ENCODE assay signal across 17 cellular contexts in the genomic region with DNA sequence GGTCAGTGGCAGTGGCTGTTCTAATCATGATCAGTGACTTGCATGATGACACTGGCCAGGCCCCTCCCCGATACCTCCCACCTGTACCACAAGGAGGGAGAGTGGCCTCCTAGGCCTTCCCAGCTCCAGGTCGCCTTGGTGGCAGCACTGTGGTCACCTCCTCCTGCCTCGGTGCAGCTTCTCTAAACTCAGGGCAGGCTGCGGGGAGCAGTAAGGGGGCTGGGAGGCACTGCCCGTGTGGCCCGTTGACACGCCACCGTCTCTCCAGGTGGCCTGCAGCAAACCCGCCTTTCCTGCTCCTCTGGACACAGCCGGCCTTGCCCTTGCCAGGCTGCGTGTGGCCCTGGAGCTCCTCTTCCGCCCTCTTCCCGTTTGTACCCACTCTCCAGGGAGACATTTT.
DNase-seq lines count a peak whose midpoint lies in the region; ATAC-seq, FAIRE-seq and TF ChIP-seq lines count a peak whose summit lies in the region.
"Had no signal": no experiment of that assay in that cellular context is flagged by ENCODE, and none has a peak within 500 bp of the region (broad histone marks: within the 10 kb centered on the region; RNA-seq: fewer than 3 reads in every experiment).

No MANE protein-coding gene starts in this region.

- H4K91ac ChIP-seq in H1 (replicated peaks; ENCODE audit: insufficient read length, low read length) (peak overlapping the region; percentile 29), mesenchymal stem cell (ENCODE audit: low read length) (peak overlapping the region; percentile 97)

- H3K18ac ChIP-seq in H1 (ENCODE audit: extremely low read depth, low read length): peak overlapping the region; percentile 38; the same call in 1 of the 2 replicates
- H3K18ac ChIP-seq in mesenchymal stem cell (ENCODE audit: low read depth in 1 of 2, low read length in 2 of 2): peak overlapping the region; percentile 37 to 44

- 79% methylated on average over 11 of the region's 13 CpGs; no CpG with 5 or more reads in 1 of the 2 experiments for WGBS in H1 (ENCODE audit: extremely low coverage in 1 of 2, insufficient coverage in 1 of 2, insufficient read length in 1 of 2, insufficient replicate concordance in 2 of 2, low coverage in 1 of 2, low lambda C conversion rate in 2 of 2, missing lambda C conversion rate in 1 of 2), 2 experiments
- 90% methylated on average over 13 of the region's 13 CpGs for WGBS in mesenchymal stem cell

- no peak overlapping the region for H3K56ac ChIP-seq in H1 (replicated peaks; ENCODE audit: insufficient read length, low read depth, low read length)

- peaks cover 0 to 2% of the 10 kb centered on the region in 2 experiments; a peak in 1 of 4 replicates for H3K79me2 ChIP-seq in H1 (ENCODE audit: control insufficient read depth in 1 of 2, insufficient read depth in 2 of 2, low read length in 2 of 2)

- peak overlapping the region; percentile 63 to 74; a peak in 3 of 4 replicates for H3K4me2 ChIP-seq in H1 (ENCODE audit: insufficient read depth in 1 of 2, low read depth in 2 of 2, low read length in 2 of 2)
- no peak overlapping the region for H3K4me2 ChIP-seq in mesenchymal stem cell (ENCODE audit: low read length, poor library complexity, severe bottlenecking)
- H3K4me2 ChIP-seq: A549 had no signal

- H2AK5ac ChIP-seq in H1 (ENCODE audit: low read depth, low read length) (0 out of 2 replicates have a peak overlapping the region, but pooled peaks have one; percentile 88), mesenchymal stem cell (ENCODE audit: low read length, severe bottlenecking) (no peak overlapping the region)

- intact Hi-C loops in breast epithelium (cut with DNase I; ENCODE audit: low total_unique reads): no loop called here
- intact Hi-C loops in upper lobe of right lung (cut with DNase I): no loop called here
- intact Hi-C loops in uterus (cut with DNase I; ENCODE audit: low total_unique reads): no loop called here

- H3K14ac ChIP-seq in H1 (ENCODE audit: insufficient read length) (no peak overlapping the region), mesenchymal stem cell (ENCODE audit: low read length in 2 of 2) (peak overlapping the region in 1 of 2 experiments; percentile 38)

- 0 out of 7 replicates have a peak overlapping the region, but pooled peaks of 1 of the 4 experiments have one; percentile 56 for H3K9ac ChIP-seq in H1 (replicated peaks in 1 of 4; ENCODE audit: extremely low read depth in 1 of 4, low read depth in 3 of 4, low read length in 3 of 4)
- no peak overlapping the region for H3K9ac ChIP-seq in mesenchymal stem cell (ENCODE audit: low read length)

- no peak overlapping the region for H4K5ac ChIP-seq in H1 (ENCODE audit: insufficient read length, low read depth, low read length)

- POLR2A ChIA-PET in H1 (lab: Charles Lee; ENCODE audit: partially characterized antibody) (interaction anchor here (0.8 to 2.9 kb wide), 7 partner anchors 10 to 174 kb away, joined by 3 to 9 read pairs (median 4); no protein-coding TSS in a partner anchor), HEK293T (lab: Yijun Ruan, JAX) (no interaction called here)

- peaks cover 0 to 2% of the 10 kb centered on the region in 2 experiments for H4K20me1 ChIP-seq in H1 (replicated peaks in 1 of 2; ENCODE audit: control insufficient read depth in 1 of 2, insufficient read depth in 2 of 2, low read length in 2 of 2)

- no peak for ATAC-seq in upper lobe of right lung
- ATAC-seq in GM21737 (IDR thresholded peaks at IDR 0.05; ENCODE audit: unreplicated experiment): no peak
- ATAC-seq: A549; activated CD8-positive, alpha-beta memory T cell treated with anti-CD3 and anti-CD28 coated beads, Interleukin-2, amount 10 ng/mL, durations not matched to agents 7 days and 5 days had no signal

- H3K27ac ChIP-seq in breast epithelium: no peak overlapping the region
- H3K27ac ChIP-seq in H1 (ENCODE audit: low read depth, low read length): peak overlapping the region; percentile 15; the same call in 1 of the 2 replicates
- no peak overlapping the region for H3K27ac ChIP-seq in mesenchymal stem cell (ENCODE audit: low read length, poor library complexity, severe bottlenecking)
- no peak overlapping the region for H3K27ac ChIP-seq in upper lobe of right lung
- no peak overlapping the region for H3K27ac ChIP-seq in uterus
- H3K27ac ChIP-seq: A549 had no signal

- no peaks in the 10 kb centered on the region for H3K4me1 ChIP-seq in breast epithelium
- peaks cover 0 to 19% (median 12%) of the 10 kb centered on the region in 4 experiments; a peak in 6 of 7 replicates for H3K4me1 ChIP-seq in H1 (replicated peaks in 1 of 4; ENCODE audit: control insufficient read depth in 3 of 4, insufficient read depth in 4 of 4, low read length in 3 of 4)
- peaks cover 8% of the 10 kb centered on the region for H3K4me1 ChIP-seq in mesenchymal stem cell (ENCODE audit: control insufficient read depth, insufficient read depth, low read depth, low read length)
- H3K4me1 ChIP-seq in upper lobe of right lung: peaks cover 2% of the 10 kb centered on the region
- H3K4me1 ChIP-seq in uterus: no peaks in the 10 kb centered on the region
- H3K4me1 ChIP-seq: A549 had no signal

- TF ChIP-seq POLR2A in breast epithelium (IDR thresholded peaks at IDR 0.05): no peak
- TF ChIP-seq POLR2A in H1 (IDR thresholded peaks at IDR 0.05; ENCODE audit: control extremely low read depth in 1 of 2, low read depth in 2 of 2, low read length in 2 of 2): no peak
- no peak for TF ChIP-seq POLR2A in uterus (IDR thresholded peaks at IDR 0.05)

- peak; percentile 83 to 90 for DNase-seq in T47D (ENCODE audit: low read depth in 1 of 2, low spot score in 1 of 2)
- no peak for DNase-seq in breast epithelium (ENCODE audit: low spot score in 2 of 2)
- no peak for DNase-seq in H1 (ENCODE audit: low read depth in 1 of 2, low spot score in 2 of 2)
- DNase-seq in mesenchymal stem cell: no peak
- DNase-seq in upper lobe of right lung: peak; percentile 45
- DNase-seq in uterus: no peak
- DNase-seq in HEK293T (ENCODE audit: extremely low spot score): no peak
- DNase-seq: activated CD8-positive, alpha-beta memory T cell treated with anti-CD3 and anti-CD28 coated beads, Interleukin-2, amount 10 ng/mL, durations not matched to agents 7 days and 5 days; COR-L47; GF-D8; NCI-H2029; NCI-H69; stimulated activated naive CD8-positive, alpha-beta T cell treated with anti-CD3 and anti-CD28 coated beads, Interleukin-15, amount 100 ng/mL, for 72 hours had no signal

- H2BK12ac ChIP-seq in H1 (ENCODE audit: low read depth, low read length) (peak overlapping the region; percentile 90; the same call in 1 of the 2 replicates), mesenchymal stem cell (ENCODE audit: low read length in 2 of 2) (peak overlapping the region; percentile 92 to 93)

- no peak for TF ChIP-seq EP300 in H1 (IDR thresholded peaks at IDR 0.05; ENCODE audit: borderline replicate concordance in 1 of 2, low read depth in 2 of 2, low read length in 2 of 2)

- no peaks in the 10 kb centered on the region for H3K9me3 ChIP-seq in breast epithelium
- no peaks in the 10 kb centered on the region for H3K9me3 ChIP-seq in H1 (ENCODE audit: insufficient read depth in 2 of 2, low read depth in 1 of 2, low read length in 1 of 2)
- no peaks in the 10 kb centered on the region for H3K9me3 ChIP-seq in mesenchymal stem cell (ENCODE audit: control insufficient read depth, low read length)
- no peaks in the 10 kb centered on the region for H3K9me3 ChIP-seq in upper lobe of right lung
- H3K9me3 ChIP-seq in uterus: no peaks in the 10 kb centered on the region
- H3K9me3 ChIP-seq: A549 had no signal

- peak overlapping the region; percentile 36 for H3K4ac ChIP-seq in H1 (replicated peaks; ENCODE audit: insufficient read length, low read depth, low read length)
- peak overlapping the region in 1 of 2 experiments; percentile 47 for H3K4ac ChIP-seq in mesenchymal stem cell (ENCODE audit: low read depth in 1 of 2, low read length in 2 of 2)

- no peak for TF ChIP-seq RAD21 in H1 (IDR thresholded peaks at IDR 0.05 in 1 of 2, conservative IDR thresholded peaks at IDR 0.05 in 1 of 2; ENCODE audit: low read depth in 2 of 2, low read length in 2 of 2)

- no peak for TF ChIP-seq CTCF in breast epithelium (IDR thresholded peaks at IDR 0.05)
- no peak for TF ChIP-seq CTCF in H1 (IDR thresholded peaks at IDR 0.05; ENCODE audit: control extremely low read depth in 1 of 3, insufficient read depth in 1 of 3, low read depth in 1 of 3, low read length in 3 of 3)
- no peak for TF ChIP-seq CTCF in upper lobe of right lung (IDR thresholded peaks at IDR 0.05)
- no peak for TF ChIP-seq CTCF in uterus (IDR thresholded peaks at IDR 0.05)

- H3K23ac ChIP-seq in H1 (ENCODE audit: insufficient read length): no peak overlapping the region
- no peak overlapping the region for H3K23ac ChIP-seq in mesenchymal stem cell (ENCODE audit: low read length in 2 of 2)

- peak overlapping the region; percentile 42; the same call in 1 of the 2 replicates for H4K8ac ChIP-seq in H1 (ENCODE audit: extremely low read depth, insufficient read depth, low read length)
- H4K8ac ChIP-seq in mesenchymal stem cell (ENCODE audit: low read length): peak overlapping the region; percentile 74

- peak overlapping the region; percentile 88; the same call in 1 of the 2 replicates for H2BK15ac ChIP-seq in H1 (ENCODE audit: low read length)
- H2BK15ac ChIP-seq in mesenchymal stem cell (ENCODE audit: low read depth, poor library complexity, severe bottlenecking): peak overlapping the region; percentile 60

- H2BK20ac ChIP-seq in H1 (ENCODE audit: low read length): peak overlapping the region; percentile 61; the same call in 1 of the 2 replicates

- H2AFZ ChIP-seq in H1 (ENCODE audit: low read length) (no peak overlapping the region; the same call in 1 of the 2 replicates), mesenchymal stem cell (ENCODE audit: low read depth, low read length) (no peak overlapping the region)

- in situ Hi-C loops in T47D (cut with HindIII; ENCODE audit: low pct_unique_long_range_greater_than_20kb, low sequenced_read_pairs): no loop called here

- H3K23me2 ChIP-seq in H1 (ENCODE audit: low read depth, low read length): no peaks in the 10 kb centered on the region

- no peak for FAIRE-seq in H1 (lab: Jason Lieb, UNC)
- FAIRE-seq: A549, bronchial epithelial cell, HTR-8/SVneo had no signal

- H3K4me3 ChIP-seq in breast epithelium (peak overlapping the region in 1 of 3 donors; percentile 58), H1 (ENCODE audit: extremely low read depth in 1 of 4, insufficient read depth in 2 of 4, low read depth in 3 of 4, low read length in 4 of 4) (peak overlapping the region in 3 of 4 experiments; percentile 42 to 59 (median 55); a peak in 5 of 8 replicates), mesenchymal stem cell (ENCODE audit: insufficient read depth in 1 of 2, low read depth in 1 of 2, low read length in 2 of 2) (no peak overlapping the region), upper lobe of right lung (no peak overlapping the region), uterus (no peak overlapping the region)
- H3K4me3 ChIP-seq: A549 had no signal

- no peak overlapping the region for H2BK120ac ChIP-seq in H1 (replicated peaks; ENCODE audit: low read depth, low read length)
- no peak overlapping the region for H2BK120ac ChIP-seq in mesenchymal stem cell (ENCODE audit: low read depth, low read length)

- H3K36me3 ChIP-seq in breast epithelium: no peaks in the 10 kb centered on the region
- H3K36me3 ChIP-seq in H1 (ENCODE audit: control insufficient read depth in 2 of 4, insufficient read depth in 4 of 4, low read length in 3 of 4): no peaks in the 10 kb centered on the region
- peaks cover 0 to 7% of the 10 kb centered on the region in 2 experiments for H3K36me3 ChIP-seq in mesenchymal stem cell (ENCODE audit: control insufficient read depth in 1 of 2, insufficient read depth in 2 of 2, low read depth in 1 of 2, low read length in 2 of 2)
- no peaks in the 10 kb centered on the region for H3K36me3 ChIP-seq in upper lobe of right lung
- no peaks in the 10 kb centered on the region for H3K36me3 ChIP-seq in uterus

- H2BK5ac ChIP-seq in H1 (ENCODE audit: low read depth, low read length) (peak overlapping the region; percentile 73; the same call in 1 of the 2 replicates), mesenchymal stem cell (ENCODE audit: low read depth, low read length, poor library complexity, severe bottlenecking) (no peak overlapping the region)

- peaks cover 4% of the 10 kb centered on the region for H3K79me1 ChIP-seq in H1 (ENCODE audit: low read depth, low read length)
- H3K79me1 ChIP-seq in mesenchymal stem cell (replicated peaks; ENCODE audit: low read length, poor library complexity, severe bottlenecking): peaks cover 8% of the 10 kb centered on the region

- H3K27me3 ChIP-seq in breast epithelium: no peaks in the 10 kb centered on the region
- no peaks in the 10 kb centered on the region; a peak in 1 of 7 replicates for H3K27me3 ChIP-seq in H1 (replicated peaks in 1 of 4; ENCODE audit: control insufficient read depth in 3 of 4, extremely low read depth in 1 of 4, insufficient read depth in 3 of 4, low read length in 3 of 4)
- H3K27me3 ChIP-seq in mesenchymal stem cell (ENCODE audit: control insufficient read depth in 1 of 2, insufficient read depth in 1 of 2, low read length in 2 of 2): no peaks in the 10 kb centered on the region
- H3K27me3 ChIP-seq in upper lobe of right lung: no peaks in the 10 kb centered on the region
- no peaks in the 10 kb centered on the region for H3K27me3 ChIP-seq in uterus

- CTCF ChIA-PET in H1 (lab: Charles Lee; ENCODE audit: partially characterized antibody) (interaction anchor here (0.7 to 3.2 kb wide), 17 partner anchors 10 to 399 kb away, joined by 3 to 19 read pairs (median 3); no protein-coding TSS in a partner anchor), HEK293T (lab: Yijun Ruan, JAX) (no interaction called here)

Comparison
In these comparisons a context has a peak if more than half of its experiments do, and no peak if none do; other contexts are left out.
1. DNase-seq: peak in T47D (2 of 2) and upper lobe of right lung (single experiment); none in breast epithelium (0 of 2), H1 (0 of 2), mesenchymal stem cell (single experiment), uterus (0 of 2) and HEK293T (single experiment).
2. H3K4me3 ChIP-seq: peak in H1 (3 of 4); none in mesenchymal stem cell (0 of 2), upper lobe of right lung (single experiment) and uterus (0 of 2).